8 cellular contexts compared by ENCODE assay signal in the genomic region with DNA sequence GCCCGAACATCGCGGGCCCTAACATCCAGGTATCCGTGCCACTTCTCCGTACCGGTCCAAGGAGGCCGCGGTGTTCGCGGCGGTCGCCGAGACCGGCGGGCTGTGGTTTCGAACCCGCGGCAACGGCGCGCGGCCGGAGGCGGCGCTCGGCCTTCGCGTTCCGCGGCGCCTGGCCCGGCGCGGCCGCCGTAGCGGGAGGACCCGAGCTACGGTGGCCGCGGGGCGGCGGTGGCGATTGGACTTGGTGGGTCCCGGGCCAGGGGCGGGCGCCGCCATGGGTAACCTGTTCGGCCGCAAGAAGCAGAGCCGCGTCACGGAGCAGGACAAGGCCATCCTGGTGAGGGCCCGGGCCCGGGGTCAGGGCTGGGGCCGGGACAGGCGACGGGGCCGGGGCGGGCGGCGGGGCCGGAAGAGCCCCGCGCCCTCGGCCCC. TPM values are rescaled to one million over a fixed set of nuclear protein-coding genes. Genes with fewer than 3 reads are reported as not detected.
DNase-seq lines count a peak whose midpoint lies in the region; ATAC-seq and TF ChIP-seq lines count a peak whose summit lies in the region.

A gene (plus strand): TSS at position 197 of the 432 bp plus-strand sequence. CDS start 78 bp downstream, at position 275.

- DNase-seq in SIG-M5 treated with dmso at 0.1 percent for 504 hours (lab: John Stamatoyannopoulos, UW; ENCODE audit: unreplicated experiment) (peak; percentile 33), SIG-M5 (lab: John Stamatoyannopoulos, UW) (no peak), KBM-7 (peak; percentile 62), heart left ventricle (peak; percentile 80 to 90 (median 87)), pons (ENCODE audit: low spot score) (peak; percentile 42), transverse colon (peak; percentile 76)

- TF ChIP-seq EP300 in transverse colon (IDR thresholded peaks at IDR 0.05; ENCODE audit: low read depth) = no peak

- H3K27ac ChIP-seq in adipose tissue (ENCODE audit: low read depth, low read length) = no peak within 1 kb of the TSS
- H3K27ac ChIP-seq in heart left ventricle = peak within 1 kb of the TSS in 11 of 12 donors; percentile 41 to 86 (median 64)
- peak within 1 kb of the TSS; percentile 61 to 92 (median 90) for H3K27ac ChIP-seq in transverse colon

- H3K27me3 ChIP-seq in heart left ventricle (peaks cover 0 to 7% (median 0%) of the 10 kb centered on the region in 9 donors), transverse colon (no peaks in the 10 kb centered on the region)

- H3K4me3 ChIP-seq in heart left ventricle (peak within 1 kb of the TSS; percentile 68 to 100 (median 96)), transverse colon (peak within 1 kb of the TSS; percentile 75 to 100 (median 99))

- in situ Hi-C loops in KBM-7 (cut with MboI; ENCODE audit: low pct_unique_long_range_greater_than_20kb, low sequenced_read_pairs) (no loop called here), transverse colon (cut with MboI; ENCODE audit: low pct_ligation_motif_present in 1 of 4, low pct_unique_long_range_greater_than_20kb in 1 of 4, low sequenced_read_pairs in 3 of 4) (loop anchor here in 1 of 4 donors (10.0 kb wide), 1 partner anchor 113 kb away; no protein-coding TSS in a partner anchor)

- 1% methylated on average over 50 to 66 of the region's 66 CpGs for WGBS in adipose tissue, 3 donors
- 0 to 1% (median 1%) methylated on average over 39 to 66 of the region's 66 CpGs for WGBS in heart left ventricle, 4 donors
- WGBS in transverse colon (ENCODE audit: low coverage in 1 of 2), 2 donors = 0% methylated on average over 16 of the region's 66 CpGs; no CpG with 5 or more reads in 1 of the 2 donors

- intact Hi-C loops in T-helper 1 cell treated with Interleukin-12 subunit alpha and Interleukin-12 subunit beta and Interleukin-4 antibody, amounts not matched to agents 30 ng/mL and 1 ng/mL, for 36 hours (cut with micrococcal nuclease) = no loop called here
- intact Hi-C loops in heart left ventricle (cut with DNase I) = loop anchor here in 5 of 10 donors (2.0 to 5.0 kb wide), 5 partner anchors 41 to 251 kb away; no protein-coding TSS in a partner anchor
- intact Hi-C loops in transverse colon (cut with DNase I; ENCODE audit: low total_unique reads) = loop anchor here (2.0 to 5.0 kb wide), 2 partner anchors 103 to 251 kb away; no protein-coding TSS in a partner anchor

- no peaks in the 10 kb centered on the region for H3K9me3 ChIP-seq in heart left ventricle
- no peaks in the 10 kb centered on the region for H3K9me3 ChIP-seq in transverse colon

- TF ChIP-seq CTCF in heart left ventricle (IDR thresholded peaks at IDR 0.05) (peak in 7 of 12 donors; percentile 28 to 48 (median 36)), transverse colon (IDR thresholded peaks at IDR 0.05) (peak in 1 of 5 experiments; percentile 35)

- TF ChIP-seq POLR2A in heart left ventricle (IDR thresholded peaks at IDR 0.05) (peak in 1 of 2 donors; percentile 48), transverse colon (IDR thresholded peaks at IDR 0.05) (no peak)

- H3K4me1 ChIP-seq in heart left ventricle (peaks cover 0 to 40% (median 27%) of the 10 kb centered on the region in 12 donors), transverse colon (peaks cover 13 to 43% (median 30%) of the 10 kb centered on the region in 4 donors)

- ATAC-seq in heart left ventricle = peak in 3 of 4 donors; percentile 50 to 69 (median 69)

- peaks cover 0 to 19% (median 18%) of the 10 kb centered on the region in 9 donors for H3K36me3 ChIP-seq in heart left ventricle
- H3K36me3 ChIP-seq in transverse colon = peaks cover 0 to 16% (median 5%) of the 10 kb centered on the region in 4 donors

RNA-seq across cellular contexts. Expression of the gene that starts here (rescaled TPM):
- total RNA-seq in T-helper 1 cell treated with Interleukin-12 subunit alpha and Interleukin-12 subunit beta and Interleukin-4 antibody, amounts not matched to agents 30 ng/mL and 1 ng/mL, for 36 hours = 42.8 and 43.0 TPM in 2 replicates
- polyA plus RNA-seq in adipose tissue (10 to 100 TPM; 14.8 to 27.8 (median 26.4) TPM), heart left ventricle (10 to 100 TPM; 24.4 to 35.5 TPM)
- total RNA-seq in heart left ventricle (10 to 100 TPM; 17.9 to 25.9 (median 19.4) TPM), transverse colon (100 to 1,000 TPM in 1 of 4 donors, 10 to 100 TPM in 3; 38.6 to 107 (median 41.7) TPM)
